Comparison of ENCODE assay signal across 8 cellular contexts in genomic region chr9:127903557-127904475, GRCh38.
DNase-seq lines count a peak whose midpoint lies in the region; TF ChIP-seq lines count a peak whose summit lies in the region.

No MANE protein-coding gene starts in this region.

- no peak for TF ChIP-seq CTCF in GM12875 (IDR thresholded peaks at IDR 0.05; ENCODE audit: borderline replicate concordance, insufficient read depth, low read depth, low read length)

- peak; percentile 66 to 82 for DNase-seq in NOMO-1 (lab: John Stamatoyannopoulos, UW; ENCODE audit: unreplicated experiment in 2 of 2)
- peak; percentile 52 for DNase-seq in activated T-helper 9 cell treated with anti-CD3 and anti-CD28 coated beads, Interleukin-2, amount 50 U/mL, for 16 hours (ENCODE audit: low read depth)
- peak; percentile 63 for DNase-seq in iPS-NIHi11 (ENCODE audit: low spot score)
- DNase-seq in stimulated activated CD4-positive, alpha-beta T cell treated with anti-CD3 and anti-CD28 coated beads, Interleukin-2, amount 100 ng/mL, for 48 hours = peak; percentile 79 to 83
- DNase-seq in DMS153 treated with DMSO at 0.1 percent for 48 hours (lab: John Stamatoyannopoulos, UW; ENCODE audit: unreplicated experiment) = no peak
- no peak for DNase-seq in DMS 273 treated with DMSO at 0.1 percent for 48 hours (lab: John Stamatoyannopoulos, UW)
- no peak for DNase-seq in NCI-H748 (lab: John Stamatoyannopoulos, UW; ENCODE audit: unreplicated experiment)

- H3K4me3 ChIP-seq in GM12875 (ENCODE audit: low read depth, low read length) = peak overlapping the region; percentile 11

Comparison
In these comparisons a context has a peak if more than half of its experiments do, and no peak if none do; other contexts are left out.
1. DNase-seq: peak in NOMO-1 (2 of 2), activated T-helper 9 cell treated with anti-CD3 and anti-CD28 coated beads, Interleukin-2, amount 50 U/mL, for 16 hours (single experiment), iPS-NIHi11 (single experiment) and stimulated activated CD4-positive, alpha-beta T cell treated with anti-CD3 and anti-CD28 coated beads, Interleukin-2, amount 100 ng/mL, for 48 hours (2 of 2); none in DMS153 treated with DMSO at 0.1 percent for 48 hours (single experiment), DMS 273 treated with DMSO at 0.1 percent for 48 hours (single experiment) and NCI-H748 (single experiment).